ENCODE assay signal across 8 cellular contexts in the genomic region with DNA sequence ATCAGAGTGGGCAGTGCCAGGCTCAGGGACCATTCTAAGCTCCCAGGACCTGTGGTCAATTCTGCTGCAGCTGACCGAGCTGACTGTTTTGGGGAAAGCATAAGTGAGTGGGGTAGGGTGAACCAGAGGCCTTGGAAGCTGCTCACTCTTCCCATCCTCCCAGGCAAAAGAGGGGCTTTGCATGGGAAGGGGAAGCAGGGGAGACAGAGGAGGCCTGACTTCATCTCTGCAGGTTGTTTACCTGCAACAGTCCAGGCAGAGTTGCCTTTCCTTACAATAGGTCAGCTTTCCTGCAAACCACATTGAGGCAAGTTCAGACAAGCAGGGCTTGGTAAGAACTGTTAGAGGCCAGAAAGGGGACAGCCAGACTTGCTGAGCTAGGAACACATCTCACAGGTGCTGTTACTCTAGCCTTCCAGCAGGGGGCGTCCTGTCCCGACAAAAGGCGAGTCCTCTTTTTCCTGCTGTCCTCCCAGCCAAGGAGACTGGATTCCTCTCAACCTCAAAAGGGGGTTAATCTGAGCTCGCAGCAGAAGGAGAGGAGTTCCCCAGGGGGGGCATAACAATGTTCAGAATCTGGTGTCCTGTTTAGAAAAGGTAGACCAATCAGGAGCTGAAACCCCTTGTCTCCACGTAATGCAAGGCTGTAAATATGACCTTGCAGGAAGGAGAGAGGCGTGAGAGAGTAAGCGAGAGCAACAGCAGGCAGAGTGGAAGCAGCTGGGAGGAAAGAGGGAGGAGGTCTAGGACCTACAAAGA. TPM values are rescaled to one million over a fixed set of nuclear protein-coding genes. Genes with fewer than 3 reads are reported as not detected.
DNase-seq lines count a peak whose midpoint lies in the region; ATAC-seq and TF ChIP-seq lines count a peak whose summit lies in the region.

No MANE protein-coding gene starts in this region.

- no TSS peak for BruUV-seq in PC-9 (replicated peaks; lab: Mats Ljungman, UMichigan)

- no peaks in the 10 kb centered on the region for H3K9me3 ChIP-seq in PC-9 (ENCODE audit: insufficient read depth, low read depth)
- no peaks in the 10 kb centered on the region for H3K9me3 ChIP-seq in fibroblast of lung (ENCODE audit: control insufficient read depth, insufficient read depth, low read depth, low read length)

- H3K27me3 ChIP-seq in PC-9 (ENCODE audit: insufficient read depth, low read depth) (no peaks in the 10 kb centered on the region), fibroblast of lung (ENCODE audit: control insufficient read depth, insufficient read depth, low read length) (no peaks in the 10 kb centered on the region)

- peak; percentile 82 for ATAC-seq in GM19023 (IDR thresholded peaks at IDR 0.05; ENCODE audit: unreplicated experiment)
- ATAC-seq in activated T-cell treated with anti-CD3 and anti-CD28 coated beads, Interleukin-2, amount 50 U/mL, for 72 hours (replicated peaks in 1 of 2) = peak; percentile 74 to 76
- peak; percentile 66 for ATAC-seq in stimulated activated memory B cell treated with anti-CD40 and anti-IgM and Interleukin-4, amounts not matched to agents 10 μg/mL and 1 μg/mL and 100 μg/mL, for 72 hours

- POLR2A ChIA-PET in PC-9 (lab: Charles Lee; ENCODE audit: unreplicated experiment) = interaction anchor here (0.7 kb wide), 1 partner anchor 95 kb away, joined by 5 read pairs; no protein-coding TSS in a partner anchor

- H3K9ac ChIP-seq in fibroblast of lung (ENCODE audit: insufficient read depth, low read length) = no peak overlapping the region

- no peaks in the 10 kb centered on the region for H3K9me3 Mint-ChIP-seq in activated T-cell treated with anti-CD3 and anti-CD28 coated beads, Interleukin-2, amount 50 U/mL, for 72 hours
- peaks cover under 1% of the 10 kb centered on the region for H3K9me3 Mint-ChIP-seq in nephron
- H3K9me3 Mint-ChIP-seq in stimulated activated memory B cell treated with anti-CD40 and anti-IgM and Interleukin-4, amounts not matched to agents 10 μg/mL and 1 μg/mL and 100 μg/mL, for 72 hours = peaks cover under 1% of the 10 kb centered on the region

- TF ChIP-seq CTCF in PC-9 (conservative IDR thresholded peaks at IDR 0.05) = peak; percentile 89
- peak; percentile 99 for TF ChIP-seq CTCF in fibroblast of lung (conservative IDR thresholded peaks at IDR 0.05 in 1 of 2, IDR thresholded peaks at IDR 0.05 in 1 of 2; ENCODE audit: low read depth in 1 of 2, low read length in 2 of 2)
- TF ChIP-seq CTCF in nephron (IDR thresholded peaks at IDR 0.05; ENCODE audit: unreplicated experiment in 3 of 3) = peak; percentile 91 to 98 (median 96)

- no peak overlapping the region for H3K27ac ChIP-seq in PC-9
- H3K27ac ChIP-seq in fibroblast of lung (ENCODE audit: insufficient read depth, low read length) = no peak overlapping the region

- peak overlapping the region; percentile 37 to 72 for H3K4me3 Mint-ChIP-seq in activated T-cell treated with anti-CD3 and anti-CD28 coated beads, Interleukin-2, amount 50 U/mL, for 72 hours
- peak overlapping the region; percentile 6 to 46 (median 26) for H3K4me3 Mint-ChIP-seq in nephron
- peak overlapping the region; percentile 47 for H3K4me3 Mint-ChIP-seq in stimulated activated memory B cell treated with anti-CD40 and anti-IgM and Interleukin-4, amounts not matched to agents 10 μg/mL and 1 μg/mL and 100 μg/mL, for 72 hours

- H3F3A ChIP-seq in PC-9 (ENCODE audit: insufficient read depth, low read depth) = peaks cover 4% of the 10 kb centered on the region; the same call in 1 of the 2 replicates

- intact Hi-C loops in PC-9 (cut with micrococcal nuclease; ENCODE audit: unreplicated experiment) = loop anchor here (1.0 to 5.0 kb wide), 6 partner anchors 35 to 322 kb away; no protein-coding TSS in a partner anchor

- peak; percentile 87 for DNase-seq in AG08396 (ENCODE audit: low spot score)
- peak in 54 of 76 experiments; percentile 4 to 72 (median 31) for DNase-seq in HUDEP-2 (lab: John Stamatoyannopoulos, UW; ENCODE audit: unreplicated experiment in 76 of 76)
- peak; percentile 37 to 70 for DNase-seq in PC-9
- peak; percentile 68 to 79 for DNase-seq in activated T-cell treated with anti-CD3 and anti-CD28 coated beads, Interleukin-2, amount 50 U/mL, for 72 hours
- peak; percentile 35 to 85 for DNase-seq in fibroblast of lung (ENCODE audit: low read depth in 2 of 2)

- peak overlapping the region; percentile 34; the same call in 1 of the 2 replicates for H3K4me2 ChIP-seq in PC-9
- H3K4me2 ChIP-seq in fibroblast of lung (ENCODE audit: extremely low read depth, insufficient read depth, low read length) = no peak overlapping the region

- no peak overlapping the region for H3K27ac Mint-ChIP-seq in activated T-cell treated with anti-CD3 and anti-CD28 coated beads, Interleukin-2, amount 50 U/mL, for 72 hours
- H3K27ac Mint-ChIP-seq in nephron = peak overlapping the region; percentile 74 to 93 (median 92)
- no peak overlapping the region for H3K27ac Mint-ChIP-seq in stimulated activated memory B cell treated with anti-CD40 and anti-IgM and Interleukin-4, amounts not matched to agents 10 μg/mL and 1 μg/mL and 100 μg/mL, for 72 hours

- H4K20me1 ChIP-seq in PC-9 (ENCODE audit: insufficient read depth) (no peaks in the 10 kb centered on the region), fibroblast of lung (ENCODE audit: control insufficient read depth, extremely low read depth, insufficient read depth, low read length) (no peaks in the 10 kb centered on the region)

- H3K79me2 ChIP-seq in PC-9 (ENCODE audit: low read depth) (peaks cover 7% of the 10 kb centered on the region), fibroblast of lung (ENCODE audit: control insufficient read depth, insufficient read depth, low read length) (no peaks in the 10 kb centered on the region)

- peaks cover 8% of the 10 kb centered on the region for H3K4me1 ChIP-seq in PC-9 (replicated peaks; ENCODE audit: insufficient read depth)
- H3K4me1 ChIP-seq in fibroblast of lung (ENCODE audit: control insufficient read depth, extremely low read depth, insufficient read depth, low read length) = no peaks in the 10 kb centered on the region

- CTCF ChIA-PET in PC-9 (lab: Charles Lee) = interaction anchor here (0.6 to 3.0 kb wide), 11 partner anchors 9 to 1579 kb away, joined by 3 to 13 read pairs (median 5); no protein-coding TSS in a partner anchor

- H3K4me3 ChIP-seq in PC-9 = no peak overlapping the region
- peak overlapping the region in 1 of 4 experiments; percentile 33 for H3K4me3 ChIP-seq in fibroblast of lung (replicated peaks in 1 of 4; ENCODE audit: control extremely low read depth in 1 of 4, insufficient read depth in 1 of 4, low read depth in 3 of 4, low read length in 4 of 4)

- H3K9me2 ChIP-seq in PC-9 (ENCODE audit: insufficient read depth) = no peaks in the 10 kb centered on the region

- H3K36me3 Mint-ChIP-seq in activated T-cell treated with anti-CD3 and anti-CD28 coated beads, Interleukin-2, amount 50 U/mL, for 72 hours (ENCODE audit: insufficient read depth in 2 of 2) = no peaks in the 10 kb centered on the region
- H3K36me3 Mint-ChIP-seq in nephron (ENCODE audit: low read depth) = no peaks in the 10 kb centered on the region
- no peaks in the 10 kb centered on the region for H3K36me3 Mint-ChIP-seq in stimulated activated memory B cell treated with anti-CD40 and anti-IgM and Interleukin-4, amounts not matched to agents 10 μg/mL and 1 μg/mL and 100 μg/mL, for 72 hours

- peaks cover 9% of the 10 kb centered on the region for H3K4me1 Mint-ChIP-seq in activated T-cell treated with anti-CD3 and anti-CD28 coated beads, Interleukin-2, amount 50 U/mL, for 72 hours (ENCODE audit: low read depth)
- H3K4me1 Mint-ChIP-seq in nephron = peaks cover 46% of the 10 kb centered on the region
- H3K4me1 Mint-ChIP-seq in stimulated activated memory B cell treated with anti-CD40 and anti-IgM and Interleukin-4, amounts not matched to agents 10 μg/mL and 1 μg/mL and 100 μg/mL, for 72 hours = peaks cover 15% of the 10 kb centered on the region

- no peaks in the 10 kb centered on the region for H3K36me3 ChIP-seq in PC-9 (ENCODE audit: low read depth)
- H3K36me3 ChIP-seq in fibroblast of lung (ENCODE audit: control insufficient read depth, insufficient read depth, low read length) = no peaks in the 10 kb centered on the region

- H2AFZ ChIP-seq in PC-9 (no peak overlapping the region), fibroblast of lung (ENCODE audit: low read length) (no peak overlapping the region)

- H3K27me3 Mint-ChIP-seq in activated T-cell treated with anti-CD3 and anti-CD28 coated beads, Interleukin-2, amount 50 U/mL, for 72 hours (ENCODE audit: low read depth) = no peaks in the 10 kb centered on the region
- H3K27me3 Mint-ChIP-seq in nephron (ENCODE audit: low read depth) = peaks cover 3% of the 10 kb centered on the region
- H3K27me3 Mint-ChIP-seq in stimulated activated memory B cell treated with anti-CD40 and anti-IgM and Interleukin-4, amounts not matched to agents 10 μg/mL and 1 μg/mL and 100 μg/mL, for 72 hours = peaks cover 9% of the 10 kb centered on the region

RNA-seq across cellular contexts. Expression of gene DHRS2, which starts 4.3 kb away (rescaled TPM):
- total RNA-seq in PC-9 (2021) (0.55 and 1.3 TPM in 2 replicates), fibroblast of lung (not detected in 2 replicates)
- 10 to 100 TPM in 1 of 2 donors, 1 to 10 TPM in 1; 5.0 to 10.6 TPM for total RNA-seq in activated T-cell treated with anti-CD3 and anti-CD28 coated beads, Interleukin-2, amount 50 U/mL, for 72 hours
- polyA plus RNA-seq in fibroblast of lung = 0.02 and 0.08 TPM in 2 replicates
- polyA plus RNA-seq in fibroblast of lung (2012) = not detected in 2 replicates
- not detected in 2 replicates for polyA minus RNA-seq in fibroblast of lung (ENCODE audit: low replicate concordance)

RNA-seq across cellular contexts. Expression of gene JPH4, which starts 53.3 kb away (rescaled TPM):
- total RNA-seq in PC-9 (2021) (not detected in 2 replicates), fibroblast of lung (not detected in 2 replicates)
- 1 to 10 TPM; 1.2 to 1.5 TPM for total RNA-seq in activated T-cell treated with anti-CD3 and anti-CD28 coated beads, Interleukin-2, amount 50 U/mL, for 72 hours
- polyA plus RNA-seq in fibroblast of lung = not detected in 2 replicates
- polyA plus RNA-seq in fibroblast of lung (2012) = not detected in 2 replicates
- polyA minus RNA-seq in fibroblast of lung (ENCODE audit: low replicate concordance) = not detected in 2 replicates

Comparison
In these comparisons a context has a peak if more than half of its experiments do, and no peak if none do; other contexts are left out.
1. DNase-seq: peak in every context shown above with its lines; median percentile 87 in AG08396; 74 in activated T-cell treated with anti-CD3 and anti-CD28 coated beads, Interleukin-2, amount 50 U/mL, for 72 hours; 60 in fibroblast of lung; 54 in PC-9; 31 in HUDEP-2.
2. H3K27ac Mint-ChIP-seq: peak in nephron (3 of 3); none in activated T-cell treated with anti-CD3 and anti-CD28 coated beads, Interleukin-2, amount 50 U/mL, for 72 hours (single experiment) and stimulated activated memory B cell treated with anti-CD40 and anti-IgM and Interleukin-4, amounts not matched to agents 10 μg/mL and 1 μg/mL and 100 μg/mL, for 72 hours (single experiment).
3. Peak in every context shown above with its lines, with median percentiles within 50 percentile points of each other: ATAC-seq, CTCF ChIP-seq and H3K4me3 Mint-ChIP-seq.